ENCODE assay signal across 1 cellular context in the genomic region with DNA sequence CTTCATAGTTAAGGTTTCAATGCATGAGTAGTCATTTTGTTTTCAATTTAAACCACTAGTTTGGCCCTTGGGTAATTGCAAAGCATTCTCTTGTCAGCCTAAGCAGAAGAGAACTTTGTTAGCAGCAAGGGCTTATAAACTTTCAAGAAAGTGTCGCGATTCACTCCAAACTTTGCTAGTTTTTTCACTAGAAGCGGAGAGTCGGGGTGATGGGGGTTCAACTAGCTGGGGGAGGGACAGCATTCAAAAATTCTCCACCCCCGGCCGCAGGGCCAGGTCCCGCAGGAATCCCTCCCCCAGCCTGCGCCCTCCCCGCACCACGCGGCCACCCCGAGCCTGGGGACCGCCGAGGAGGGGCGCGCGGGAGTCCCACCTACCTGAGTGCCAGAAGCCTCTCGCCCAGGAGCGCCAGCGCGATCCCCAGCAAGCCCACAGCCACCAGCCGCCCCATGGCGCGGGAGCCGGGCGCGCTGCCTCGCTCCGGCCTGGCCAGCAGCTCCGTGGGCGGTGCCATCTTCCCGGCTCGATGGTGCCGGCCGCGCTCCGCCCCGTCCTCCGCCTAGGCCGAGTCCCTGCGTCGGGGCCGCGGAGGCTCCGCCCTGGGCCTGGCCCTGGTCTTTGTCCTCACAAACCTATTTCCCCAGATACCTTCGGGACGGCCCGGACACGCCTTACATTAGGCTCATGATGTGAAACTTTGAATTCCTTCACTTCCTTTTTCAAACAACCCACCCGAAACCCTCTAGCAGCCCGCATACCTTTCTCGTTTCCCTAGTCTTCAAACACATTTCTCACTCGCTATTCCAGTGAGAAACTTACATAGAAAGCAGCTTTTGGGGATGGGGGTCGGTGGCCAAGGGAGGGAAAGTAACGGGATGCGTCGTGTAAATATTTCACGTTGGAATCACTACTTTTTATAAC.
TF ChIP-seq lines count a peak whose summit lies in the region.

A gene (minus strand): TSS at position 528 of the 921 bp plus-strand sequence. CDS start 77 bp downstream, at position 451.

TF ChIP-seq in HepG2, 621 proteins besides CTCF, POLR2A, EP300 and RAD21 (continued from another document and continues in another):
- TF ChIP-seq, protein P1, sequence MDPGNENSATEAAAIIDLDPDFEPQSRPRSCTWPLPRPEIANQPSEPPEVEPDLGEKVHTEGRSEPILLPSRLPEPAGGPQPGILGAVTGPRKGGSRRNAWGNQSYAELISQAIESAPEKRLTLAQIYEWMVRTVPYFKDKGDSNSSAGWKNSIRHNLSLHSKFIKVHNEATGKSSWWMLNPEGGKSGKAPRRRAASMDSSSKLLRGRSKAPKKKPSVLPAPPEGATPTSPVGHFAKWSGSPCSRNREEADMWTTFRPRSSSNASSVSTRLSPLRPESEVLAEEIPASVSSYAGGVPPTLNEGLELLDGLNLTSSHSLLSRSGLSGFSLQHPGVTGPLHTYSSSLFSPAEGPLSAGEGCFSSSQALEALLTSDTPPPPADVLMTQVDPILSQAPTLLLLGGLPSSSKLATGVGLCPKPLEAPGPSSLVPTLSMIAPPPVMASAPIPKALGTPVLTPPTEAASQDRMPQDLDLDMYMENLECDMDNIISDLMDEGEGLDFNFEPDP (CRISPR knock-in tag; conservative IDR thresholded peaks at IDR 0.05): 0 out of 2 replicates have a peak, but pooled peaks have one; percentile 61
- TF ChIP-seq NCOA2 (CRISPR knock-in tag; IDR thresholded peaks at IDR 0.05) (peak; percentile 60), ZBTB1 (CRISPR knock-in tag; IDR thresholded peaks at IDR 0.05; ENCODE audit: borderline replicate concordance) (no peak), JUNB (CRISPR knock-in tag; IDR thresholded peaks at IDR 0.05; ENCODE audit: borderline replicate concordance) (peak; percentile 47; the same call in 1 of the 2 replicates), ZNF562 (CRISPR knock-in tag; IDR thresholded peaks at IDR 0.05; ENCODE audit: borderline replicate concordance) (no peak), HNRNPH1 (optimal IDR thresholded peaks at IDR 0.05; ENCODE audit: low read depth, low read length) (no peak), ELF3 (CRISPR knock-in tag; IDR thresholded peaks at IDR 0.05) (peak; percentile 83), ZNF598 (CRISPR knock-in tag; IDR thresholded peaks at IDR 0.05; ENCODE audit: borderline replicate concordance) (peak; percentile 35; the same call in 1 of the 2 replicates), ZNF232 (CRISPR knock-in tag; IDR thresholded peaks at IDR 0.05; ENCODE audit: borderline replicate concordance) (peak; percentile 86; the same call in 1 of the 2 replicates), TEAD2 (CRISPR knock-in tag; IDR thresholded peaks at IDR 0.05) (0 out of 2 replicates have a peak, but pooled peaks have one; percentile 79), ZNF652 (CRISPR knock-in tag; IDR thresholded peaks at IDR 0.05; ENCODE audit: borderline replicate concordance, low read depth) (no peak), CCAR2 (optimal IDR thresholded peaks at IDR 0.05; ENCODE audit: low read depth, low read length) (no peak), ZNF101 (CRISPR knock-in tag; IDR thresholded peaks at IDR 0.05; ENCODE audit: borderline replicate concordance, low read depth) (no peak), SRSF9 (IDR thresholded peaks at IDR 0.05; ENCODE audit: borderline replicate concordance, insufficient read depth, low read depth, low read length, poor library complexity, severe bottlenecking) (no peak), ZNF207 (IDR thresholded peaks at IDR 0.05; ENCODE audit: borderline replicate concordance) (no peak), JUND (CRISPR knock-in tag; IDR thresholded peaks at IDR 0.05) (no peak), ZFP41 (CRISPR knock-in tag; IDR thresholded peaks at IDR 0.05; ENCODE audit: borderline replicate concordance) (no peak)
- TF ChIP-seq, protein P2, sequence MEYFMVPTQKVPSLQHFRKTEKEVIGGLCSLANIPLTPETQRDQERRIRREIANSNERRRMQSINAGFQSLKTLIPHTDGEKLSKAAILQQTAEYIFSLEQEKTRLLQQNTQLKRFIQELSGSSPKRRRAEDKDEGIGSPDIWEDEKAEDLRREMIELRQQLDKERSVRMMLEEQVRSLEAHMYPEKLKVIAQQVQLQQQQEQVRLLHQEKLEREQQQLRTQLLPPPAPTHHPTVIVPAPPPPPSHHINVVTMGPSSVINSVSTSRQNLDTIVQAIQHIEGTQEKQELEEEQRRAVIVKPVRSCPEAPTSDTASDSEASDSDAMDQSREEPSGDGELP (IDR thresholded peaks at IDR 0.05; ENCODE audit: borderline replicate concordance, low read depth): no peak
- TF ChIP-seq, protein P3, sequence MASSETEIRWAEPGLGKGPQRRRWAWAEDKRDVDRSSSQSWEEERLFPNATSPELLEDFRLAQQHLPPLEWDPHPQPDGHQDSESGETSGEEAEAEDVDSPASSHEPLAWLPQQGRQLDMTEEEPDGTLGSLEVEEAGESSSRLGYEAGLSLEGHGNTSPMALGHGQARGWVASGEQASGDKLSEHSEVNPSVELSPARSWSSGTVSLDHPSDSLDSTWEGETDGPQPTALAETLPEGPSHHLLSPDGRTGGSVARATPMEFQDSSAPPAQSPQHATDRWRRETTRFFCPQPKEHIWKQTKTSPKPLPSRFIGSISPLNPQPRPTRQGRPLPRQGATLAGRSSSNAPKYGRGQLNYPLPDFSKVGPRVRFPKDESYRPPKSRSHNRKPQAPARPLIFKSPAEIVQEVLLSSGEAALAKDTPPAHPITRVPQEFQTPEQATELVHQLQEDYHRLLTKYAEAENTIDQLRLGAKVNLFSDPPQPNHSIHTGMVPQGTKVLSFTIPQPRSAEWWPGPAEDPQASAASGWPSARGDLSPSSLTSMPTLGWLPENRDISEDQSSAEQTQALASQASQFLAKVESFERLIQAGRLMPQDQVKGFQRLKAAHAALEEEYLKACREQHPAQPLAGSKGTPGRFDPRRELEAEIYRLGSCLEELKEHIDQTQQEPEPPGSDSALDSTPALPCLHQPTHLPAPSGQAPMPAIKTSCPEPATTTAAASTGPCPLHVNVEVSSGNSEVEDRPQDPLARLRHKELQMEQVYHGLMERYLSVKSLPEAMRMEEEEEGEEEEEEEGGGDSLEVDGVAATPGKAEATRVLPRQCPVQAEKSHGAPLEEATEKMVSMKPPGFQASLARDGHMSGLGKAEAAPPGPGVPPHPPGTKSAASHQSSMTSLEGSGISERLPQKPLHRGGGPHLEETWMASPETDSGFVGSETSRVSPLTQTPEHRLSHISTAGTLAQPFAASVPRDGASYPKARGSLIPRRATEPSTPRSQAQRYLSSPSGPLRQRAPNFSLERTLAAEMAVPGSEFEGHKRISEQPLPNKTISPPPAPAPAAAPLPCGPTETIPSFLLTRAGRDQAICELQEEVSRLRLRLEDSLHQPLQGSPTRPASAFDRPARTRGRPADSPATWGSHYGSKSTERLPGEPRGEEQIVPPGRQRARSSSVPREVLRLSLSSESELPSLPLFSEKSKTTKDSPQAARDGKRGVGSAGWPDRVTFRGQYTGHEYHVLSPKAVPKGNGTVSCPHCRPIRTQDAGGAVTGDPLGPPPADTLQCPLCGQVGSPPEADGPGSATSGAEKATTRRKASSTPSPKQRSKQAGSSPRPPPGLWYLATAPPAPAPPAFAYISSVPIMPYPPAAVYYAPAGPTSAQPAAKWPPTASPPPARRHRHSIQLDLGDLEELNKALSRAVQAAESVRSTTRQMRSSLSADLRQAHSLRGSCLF (CRISPR knock-in tag; IDR thresholded peaks at IDR 0.05; ENCODE audit: borderline replicate concordance): no peak
- TF ChIP-seq, protein P4, sequence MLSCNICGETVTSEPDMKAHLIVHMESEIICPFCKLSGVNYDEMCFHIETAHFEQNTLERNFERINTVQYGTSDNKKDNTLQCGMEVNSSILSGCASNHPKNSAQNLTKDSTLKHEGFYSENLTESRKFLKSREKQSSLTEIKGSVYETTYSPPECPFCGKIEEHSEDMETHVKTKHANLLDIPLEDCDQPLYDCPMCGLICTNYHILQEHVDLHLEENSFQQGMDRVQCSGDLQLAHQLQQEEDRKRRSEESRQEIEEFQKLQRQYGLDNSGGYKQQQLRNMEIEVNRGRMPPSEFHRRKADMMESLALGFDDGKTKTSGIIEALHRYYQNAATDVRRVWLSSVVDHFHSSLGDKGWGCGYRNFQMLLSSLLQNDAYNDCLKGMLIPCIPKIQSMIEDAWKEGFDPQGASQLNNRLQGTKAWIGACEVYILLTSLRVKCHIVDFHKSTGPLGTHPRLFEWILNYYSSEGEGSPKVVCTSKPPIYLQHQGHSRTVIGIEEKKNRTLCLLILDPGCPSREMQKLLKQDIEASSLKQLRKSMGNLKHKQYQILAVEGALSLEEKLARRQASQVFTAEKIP (CRISPR knock-in tag; IDR thresholded peaks at IDR 0.05; ENCODE audit: borderline replicate concordance): no peak
- TF ChIP-seq, protein P5, sequence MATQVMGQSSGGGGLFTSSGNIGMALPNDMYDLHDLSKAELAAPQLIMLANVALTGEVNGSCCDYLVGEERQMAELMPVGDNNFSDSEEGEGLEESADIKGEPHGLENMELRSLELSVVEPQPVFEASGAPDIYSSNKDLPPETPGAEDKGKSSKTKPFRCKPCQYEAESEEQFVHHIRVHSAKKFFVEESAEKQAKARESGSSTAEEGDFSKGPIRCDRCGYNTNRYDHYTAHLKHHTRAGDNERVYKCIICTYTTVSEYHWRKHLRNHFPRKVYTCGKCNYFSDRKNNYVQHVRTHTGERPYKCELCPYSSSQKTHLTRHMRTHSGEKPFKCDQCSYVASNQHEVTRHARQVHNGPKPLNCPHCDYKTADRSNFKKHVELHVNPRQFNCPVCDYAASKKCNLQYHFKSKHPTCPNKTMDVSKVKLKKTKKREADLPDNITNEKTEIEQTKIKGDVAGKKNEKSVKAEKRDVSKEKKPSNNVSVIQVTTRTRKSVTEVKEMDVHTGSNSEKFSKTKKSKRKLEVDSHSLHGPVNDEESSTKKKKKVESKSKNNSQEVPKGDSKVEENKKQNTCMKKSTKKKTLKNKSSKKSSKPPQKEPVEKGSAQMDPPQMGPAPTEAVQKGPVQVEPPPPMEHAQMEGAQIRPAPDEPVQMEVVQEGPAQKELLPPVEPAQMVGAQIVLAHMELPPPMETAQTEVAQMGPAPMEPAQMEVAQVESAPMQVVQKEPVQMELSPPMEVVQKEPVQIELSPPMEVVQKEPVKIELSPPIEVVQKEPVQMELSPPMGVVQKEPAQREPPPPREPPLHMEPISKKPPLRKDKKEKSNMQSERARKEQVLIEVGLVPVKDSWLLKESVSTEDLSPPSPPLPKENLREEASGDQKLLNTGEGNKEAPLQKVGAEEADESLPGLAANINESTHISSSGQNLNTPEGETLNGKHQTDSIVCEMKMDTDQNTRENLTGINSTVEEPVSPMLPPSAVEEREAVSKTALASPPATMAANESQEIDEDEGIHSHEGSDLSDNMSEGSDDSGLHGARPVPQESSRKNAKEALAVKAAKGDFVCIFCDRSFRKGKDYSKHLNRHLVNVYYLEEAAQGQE (IDR thresholded peaks at IDR 0.05; ENCODE audit: borderline replicate concordance in 1 of 2, low read depth in 1 of 2, low read length in 2 of 2): 0 out of 4 replicates have a peak, but pooled peaks of 1 of the 2 experiments have one; percentile 13
- TF ChIP-seq, protein P6, sequence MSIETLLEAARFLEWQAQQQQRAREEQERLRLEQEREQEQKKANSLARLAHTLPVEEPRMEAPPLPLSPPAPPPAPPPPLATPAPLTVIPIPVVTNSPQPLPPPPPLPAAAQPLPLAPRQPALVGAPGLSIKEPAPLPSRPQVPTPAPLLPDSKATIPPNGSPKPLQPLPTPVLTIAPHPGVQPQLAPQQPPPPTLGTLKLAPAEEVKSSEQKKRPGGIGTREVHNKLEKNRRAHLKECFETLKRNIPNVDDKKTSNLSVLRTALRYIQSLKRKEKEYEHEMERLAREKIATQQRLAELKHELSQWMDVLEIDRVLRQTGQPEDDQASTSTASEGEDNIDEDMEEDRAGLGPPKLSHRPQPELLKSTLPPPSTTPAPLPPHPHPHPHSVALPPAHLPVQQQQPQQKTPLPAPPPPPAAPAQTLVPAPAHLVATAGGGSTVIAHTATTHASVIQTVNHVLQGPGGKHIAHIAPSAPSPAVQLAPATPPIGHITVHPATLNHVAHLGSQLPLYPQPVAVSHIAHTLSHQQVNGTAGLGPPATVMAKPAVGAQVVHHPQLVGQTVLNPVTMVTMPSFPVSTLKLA (IDR thresholded peaks at IDR 0.05): no peak
- TF ChIP-seq, protein P7, sequence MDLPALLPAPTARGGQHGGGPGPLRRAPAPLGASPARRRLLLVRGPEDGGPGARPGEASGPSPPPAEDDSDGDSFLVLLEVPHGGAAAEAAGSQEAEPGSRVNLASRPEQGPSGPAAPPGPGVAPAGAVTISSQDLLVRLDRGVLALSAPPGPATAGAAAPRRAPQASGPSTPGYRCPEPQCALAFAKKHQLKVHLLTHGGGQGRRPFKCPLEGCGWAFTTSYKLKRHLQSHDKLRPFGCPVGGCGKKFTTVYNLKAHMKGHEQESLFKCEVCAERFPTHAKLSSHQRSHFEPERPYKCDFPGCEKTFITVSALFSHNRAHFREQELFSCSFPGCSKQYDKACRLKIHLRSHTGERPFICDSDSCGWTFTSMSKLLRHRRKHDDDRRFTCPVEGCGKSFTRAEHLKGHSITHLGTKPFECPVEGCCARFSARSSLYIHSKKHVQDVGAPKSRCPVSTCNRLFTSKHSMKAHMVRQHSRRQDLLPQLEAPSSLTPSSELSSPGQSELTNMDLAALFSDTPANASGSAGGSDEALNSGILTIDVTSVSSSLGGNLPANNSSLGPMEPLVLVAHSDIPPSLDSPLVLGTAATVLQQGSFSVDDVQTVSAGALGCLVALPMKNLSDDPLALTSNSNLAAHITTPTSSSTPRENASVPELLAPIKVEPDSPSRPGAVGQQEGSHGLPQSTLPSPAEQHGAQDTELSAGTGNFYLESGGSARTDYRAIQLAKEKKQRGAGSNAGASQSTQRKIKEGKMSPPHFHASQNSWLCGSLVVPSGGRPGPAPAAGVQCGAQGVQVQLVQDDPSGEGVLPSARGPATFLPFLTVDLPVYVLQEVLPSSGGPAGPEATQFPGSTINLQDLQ (CRISPR knock-in tag; IDR thresholded peaks at IDR 0.05): no peak; the same call in 1 of the 2 replicates
- TF ChIP-seq, protein P8, sequence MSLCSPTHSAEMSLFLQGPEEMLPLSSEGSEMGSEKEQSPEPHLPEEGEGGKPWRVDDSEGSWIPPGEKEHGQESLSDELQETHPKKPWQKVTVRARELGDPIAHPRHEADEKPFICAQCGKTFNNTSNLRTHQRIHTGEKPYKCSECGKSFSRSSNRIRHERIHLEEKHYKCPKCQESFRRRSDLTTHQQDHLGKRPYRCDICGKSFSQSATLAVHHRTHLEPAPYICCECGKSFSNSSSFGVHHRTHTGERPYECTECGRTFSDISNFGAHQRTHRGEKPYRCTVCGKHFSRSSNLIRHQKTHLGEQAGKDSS (CRISPR knock-in tag; IDR thresholded peaks at IDR 0.05; ENCODE audit: borderline replicate concordance, low read depth): no peak; the same call in 1 of the 2 replicates
- TF ChIP-seq, protein P9, sequence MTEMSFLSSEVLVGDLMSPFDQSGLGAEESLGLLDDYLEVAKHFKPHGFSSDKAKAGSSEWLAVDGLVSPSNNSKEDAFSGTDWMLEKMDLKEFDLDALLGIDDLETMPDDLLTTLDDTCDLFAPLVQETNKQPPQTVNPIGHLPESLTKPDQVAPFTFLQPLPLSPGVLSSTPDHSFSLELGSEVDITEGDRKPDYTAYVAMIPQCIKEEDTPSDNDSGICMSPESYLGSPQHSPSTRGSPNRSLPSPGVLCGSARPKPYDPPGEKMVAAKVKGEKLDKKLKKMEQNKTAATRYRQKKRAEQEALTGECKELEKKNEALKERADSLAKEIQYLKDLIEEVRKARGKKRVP (CRISPR knock-in tag; IDR thresholded peaks at IDR 0.05): no peak
- TF ChIP-seq, protein P10, sequence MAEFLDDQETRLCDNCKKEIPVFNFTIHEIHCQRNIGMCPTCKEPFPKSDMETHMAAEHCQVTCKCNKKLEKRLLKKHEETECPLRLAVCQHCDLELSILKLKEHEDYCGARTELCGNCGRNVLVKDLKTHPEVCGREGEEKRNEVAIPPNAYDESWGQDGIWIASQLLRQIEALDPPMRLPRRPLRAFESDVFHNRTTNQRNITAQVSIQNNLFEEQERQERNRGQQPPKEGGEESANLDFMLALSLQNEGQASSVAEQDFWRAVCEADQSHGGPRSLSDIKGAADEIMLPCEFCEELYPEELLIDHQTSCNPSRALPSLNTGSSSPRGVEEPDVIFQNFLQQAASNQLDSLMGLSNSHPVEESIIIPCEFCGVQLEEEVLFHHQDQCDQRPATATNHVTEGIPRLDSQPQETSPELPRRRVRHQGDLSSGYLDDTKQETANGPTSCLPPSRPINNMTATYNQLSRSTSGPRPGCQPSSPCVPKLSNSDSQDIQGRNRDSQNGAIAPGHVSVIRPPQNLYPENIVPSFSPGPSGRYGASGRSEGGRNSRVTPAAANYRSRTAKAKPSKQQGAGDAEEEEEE (CRISPR knock-in tag; IDR thresholded peaks at IDR 0.05; ENCODE audit: borderline replicate concordance): no peak
